Comparison of ENCODE assay signal across 8 cellular contexts in genomic region chr2:127701193-127701650, GRCh38. TPM values are rescaled to one million over a fixed set of nuclear protein-coding genes. Genes with fewer than 3 reads are reported as not detected.
A peak's percentile ranks its signal among the peaks of the same experiment; 100 is the strongest.
DNase-seq lines count a peak whose midpoint lies in the region; ATAC-seq and TF ChIP-seq lines count a peak whose summit lies in the region.

Gene SFT2D3 (plus strand): TSS chr2:127701497. CDS start chr2:127701529, 32 bp downstream.

- H3F3A ChIP-seq in neural cell (ENCODE audit: insufficient read depth, low read length, poor library complexity, severe bottlenecking) = peaks cover 10% of the 10 kb centered on the region

- no peaks in the 10 kb centered on the region for H3K9me3 ChIP-seq in HAP-1
- H3K9me3 ChIP-seq in RWPE2 (ENCODE audit: severe bottlenecking) = no peaks in the 10 kb centered on the region
- no peaks in the 10 kb centered on the region for H3K9me3 ChIP-seq in neural cell (ENCODE audit: low read length)

- H4K20me1 ChIP-seq in neural cell (ENCODE audit: insufficient read depth) = no peaks in the 10 kb centered on the region

- peaks cover 46% of the 10 kb centered on the region for H3K4me1 Mint-ChIP-seq in stimulated activated naive CD8-positive, alpha-beta T cell treated with anti-CD3 and anti-CD28 coated beads, Interleukin-15, Interleukin-2, amounts not matched to agents 100 ng/mL and 50 ng/mL, for 24 hours (ENCODE audit: low read depth)

- peak within 1 kb of the TSS; percentile 92 for H3K27ac Mint-ChIP-seq in stimulated activated naive CD8-positive, alpha-beta T cell treated with anti-CD3 and anti-CD28 coated beads, Interleukin-15, Interleukin-2, amounts not matched to agents 100 ng/mL and 50 ng/mL, for 24 hours

- in situ Hi-C loops in G401 (cut with HindIII; ENCODE audit: low sequenced_read_pairs) = no loop called here
- in situ Hi-C loops in HAP-1 (cut with MboI; ENCODE audit: low sequenced_read_pairs) = no loop called here

- peak within 1 kb of the TSS; percentile 94 for H3K4me2 ChIP-seq in neural cell (ENCODE audit: low read length)

- peak within 1 kb of the TSS; percentile 90 for H3K4me3 Mint-ChIP-seq in stimulated activated naive CD8-positive, alpha-beta T cell treated with anti-CD3 and anti-CD28 coated beads, Interleukin-15, Interleukin-2, amounts not matched to agents 100 ng/mL and 50 ng/mL, for 24 hours

- H3K36me3 ChIP-seq in HAP-1 (replicated peaks) (peaks cover 31% of the 10 kb centered on the region), RWPE2 (ENCODE audit: low read depth) (peaks cover 20% of the 10 kb centered on the region), neural cell (ENCODE audit: insufficient read depth, low read length) (peaks cover 7% of the 10 kb centered on the region)

- no peaks in the 10 kb centered on the region for H3K27me3 Mint-ChIP-seq in stimulated activated naive CD8-positive, alpha-beta T cell treated with anti-CD3 and anti-CD28 coated beads, Interleukin-15, Interleukin-2, amounts not matched to agents 100 ng/mL and 50 ng/mL, for 24 hours

- H3K9me2 ChIP-seq in neural cell (ENCODE audit: insufficient read depth, low read length) = no peaks in the 10 kb centered on the region

- H3K4me1 ChIP-seq in HAP-1 (peaks cover 16% of the 10 kb centered on the region), RWPE2 (ENCODE audit: insufficient read depth, poor library complexity, severe bottlenecking) (peaks cover 11% of the 10 kb centered on the region)

- no peaks in the 10 kb centered on the region for H3K27me3 ChIP-seq in HAP-1 (ENCODE audit: low read depth)
- no peaks in the 10 kb centered on the region for H3K27me3 ChIP-seq in RWPE2 (ENCODE audit: insufficient read depth, poor library complexity, severe bottlenecking)
- no peaks in the 10 kb centered on the region for H3K27me3 ChIP-seq in neural cell (ENCODE audit: insufficient read depth, low read depth, low read length)

- no peak for TF ChIP-seq EP300 in neural cell (conservative IDR thresholded peaks at IDR 0.05; ENCODE audit: poor library complexity, severe bottlenecking)

- peak; percentile 85 for ATAC-seq in RWPE2 (ENCODE audit: low read depth)

- peak within 1 kb of the TSS; percentile 37 for H3K4me3 ChIP-seq in HAP-1
- peak within 1 kb of the TSS; percentile 83 for H3K4me3 ChIP-seq in RWPE2 (ENCODE audit: severe bottlenecking)
- H3K4me3 ChIP-seq in neural cell (ENCODE audit: low read length) = peak within 1 kb of the TSS; percentile 85

- peak within 1 kb of the TSS; percentile 80 for H3K9ac ChIP-seq in neural cell (ENCODE audit: low read length)

- peak; percentile 16 for TF ChIP-seq RAD21 in neural cell (conservative IDR thresholded peaks at IDR 0.05)

- DNase-seq in G401 (ENCODE audit: low spot score) = peak; percentile 90
- DNase-seq in HAP-1 (ENCODE audit: low spot score in 2 of 2) = peak; percentile 88 to 93
- peak; percentile 87 for DNase-seq in M059J (ENCODE audit: low read depth)
- DNase-seq in RWPE2 (ENCODE audit: low spot score) = peak; percentile 85
- peak; percentile 87 for DNase-seq in activated effector memory CD4-positive, alpha-beta T cell treated with Interleukin-2 at 50 U/mL for 16 hours
- DNase-seq in fibroblast of the conjunctiva (ENCODE audit: low read depth) = peak; percentile 81

- H3K27ac ChIP-seq in RWPE2 (ENCODE audit: poor library complexity, severe bottlenecking) (peak within 1 kb of the TSS; percentile 81), neural cell (ENCODE audit: low read length) (peak within 1 kb of the TSS; percentile 85)

- H3K9me3 Mint-ChIP-seq in stimulated activated naive CD8-positive, alpha-beta T cell treated with anti-CD3 and anti-CD28 coated beads, Interleukin-15, Interleukin-2, amounts not matched to agents 100 ng/mL and 50 ng/mL, for 24 hours = no peaks in the 10 kb centered on the region

- H3K36me3 Mint-ChIP-seq in stimulated activated naive CD8-positive, alpha-beta T cell treated with anti-CD3 and anti-CD28 coated beads, Interleukin-15, Interleukin-2, amounts not matched to agents 100 ng/mL and 50 ng/mL, for 24 hours (ENCODE audit: low read depth) = peaks cover 40% of the 10 kb centered on the region

- H3K79me2 ChIP-seq in neural cell (replicated peaks; ENCODE audit: insufficient read depth, low read length) = peaks cover 20% of the 10 kb centered on the region

- peak within 1 kb of the TSS; percentile 86 for H2AFZ ChIP-seq in neural cell (ENCODE audit: low read depth, low read length)

- TF ChIP-seq CTCF in RWPE2 (IDR thresholded peaks at IDR 0.05; ENCODE audit: poor library complexity, severe bottlenecking) (no peak), neural cell (IDR thresholded peaks at IDR 0.05; ENCODE audit: poor library complexity, severe bottlenecking) (no peak)

TF ChIP-seq in neural cell, 6 proteins besides CTCF, POLR2A, EP300 and RAD21:
- TF ChIP-seq SMC3 (conservative IDR thresholded peaks at IDR 0.05; ENCODE audit: poor library complexity) (peak; percentile 7), TAF1 (IDR thresholded peaks at IDR 0.05; ENCODE audit: low read depth) (no peak), POLR2AphosphoS5 (IDR thresholded peaks at IDR 0.05) (peak; percentile 90), EZH2 (IDR thresholded peaks at IDR 0.05; ENCODE audit: borderline replicate concordance, insufficient read depth, low read length, poor library complexity, severe bottlenecking) (no peak), REST (IDR thresholded peaks at IDR 0.05; ENCODE audit: borderline replicate concordance) (peak; percentile 78)

RNA-seq across cellular contexts. Expression of gene SFT2D3, which starts in this region (rescaled TPM):
- 11.7 and 13.0 TPM in 2 replicates for total RNA-seq in G401 (2014; rRNA removed; shearing (Covaris generic))
- total RNA-seq in M059J (2014; rRNA removed; shearing (Covaris generic)) = 5.3 and 5.6 TPM in 2 replicates
- polyA plus RNA-seq in neural cell = 6.2 and 6.9 TPM in 2 replicates
- polyA minus RNA-seq in neural cell = 16.3 and 18.0 TPM in 2 replicates

Comparison
In these comparisons a context has a peak if more than half of its experiments do, and no peak if none do; other contexts are left out.
1. Peak in every context shown above with its lines: DNase-seq, ATAC-seq, H3K4me3 ChIP-seq and H3K27ac ChIP-seq.